25 cellular contexts compared by ENCODE assay signal in the genomic region with DNA sequence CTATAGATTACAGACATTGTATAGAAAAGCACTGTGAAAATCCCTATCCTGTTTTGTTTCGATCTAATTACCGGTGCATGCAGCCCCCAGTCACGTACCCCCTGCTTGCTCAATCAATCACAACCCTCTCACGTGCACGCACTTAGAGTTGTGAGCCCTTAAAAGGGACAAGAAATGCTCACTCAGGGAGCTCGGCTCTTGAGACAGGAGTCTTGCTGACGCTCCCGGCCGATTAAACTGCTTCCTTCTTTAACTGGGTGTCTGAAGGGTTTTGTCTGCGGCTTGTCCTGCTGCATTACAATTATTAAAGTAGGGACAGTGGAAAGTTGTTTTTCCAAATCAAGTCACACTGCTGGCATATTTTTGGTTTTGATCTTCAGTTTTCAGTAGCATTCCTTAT. TPM values are rescaled to one million over a fixed set of nuclear protein-coding genes. Genes with fewer than 3 reads are reported as not detected.
A peak's percentile ranks its signal among the peaks of the same experiment; 100 is the strongest.
DNase-seq lines count a peak whose midpoint lies in the region; ATAC-seq and TF ChIP-seq lines count a peak whose summit lies in the region.
"Had no signal": no experiment of that assay in that cellular context is flagged by ENCODE, and none has a peak within 500 bp of the region (broad histone marks: within the 10 kb centered on the region; RNA-seq: fewer than 3 reads in every experiment).

No MANE protein-coding gene starts in this region.

- H4K20me1 ChIP-seq in OCI-LY1 (ENCODE audit: insufficient read depth, low read length), result no peaks in the 10 kb centered on the region
- H4K20me1 ChIP-seq in SK-N-SH (ENCODE audit: insufficient read depth), result no peaks in the 10 kb centered on the region

- no peaks in the 10 kb centered on the region for H3K27me3 ChIP-seq in CD4-positive, alpha-beta memory T cell (ENCODE audit: insufficient read depth, low read length)
- H3K27me3 ChIP-seq in OCI-LY1 (ENCODE audit: insufficient read depth, low read length), result no peaks in the 10 kb centered on the region
- H3K27me3 ChIP-seq in SK-N-SH (ENCODE audit: insufficient read depth), result peaks cover 27% of the 10 kb centered on the region; the same call in 1 of the 2 replicates
- H3K27me3 ChIP-seq: ascending aorta, foreskin keratinocyte, upper lobe of left lung had no signal

- H3K4me3 ChIP-seq in CD4-positive, alpha-beta memory T cell (ENCODE audit: low read length in 2 of 2), result no peak overlapping the region
- H3K4me3 ChIP-seq in OCI-LY1 (ENCODE audit: low read depth, low read length, poor library complexity, severe bottlenecking) (no peak overlapping the region), SK-N-SH (ENCODE audit: low read depth in 2 of 2, low read length in 1 of 2) (no peak overlapping the region)
- H3K4me3 ChIP-seq: ascending aorta, upper lobe of left lung had no signal

- peak overlapping the region; percentile 99 for H3K27ac Mint-ChIP-seq in T-helper 2 cell treated with Interferon-gamma antibody and Interleukin-4, amounts not matched to agents 5 μg/mL and 100 μg/mL, for 36 hours
- H3K27ac Mint-ChIP-seq in CD4-positive, alpha-beta memory T cell, result peak overlapping the region; percentile 8 to 98 (median 57)
- peak overlapping the region; percentile 95 for H3K27ac Mint-ChIP-seq in memory B cell
- H3K27ac Mint-ChIP-seq in osteocyte (ENCODE audit: unreplicated experiment), result no peak overlapping the region

- no peaks in the 10 kb centered on the region for H3K36me3 ChIP-seq in CD4-positive, alpha-beta memory T cell (ENCODE audit: insufficient read depth, low read length)
- H3K36me3 ChIP-seq in OCI-LY1 (ENCODE audit: insufficient read depth, low read length) (peaks cover 7% of the 10 kb centered on the region; the same call in 1 of the 2 replicates), SK-N-SH (replicated peaks in 1 of 2; ENCODE audit: control insufficient read depth in 1 of 2, insufficient read depth in 2 of 2, low read length in 1 of 2) (no peaks in the 10 kb centered on the region)
- H3K36me3 ChIP-seq: ascending aorta, upper lobe of left lung had no signal

- no peaks in the 10 kb centered on the region for H3K9me3 ChIP-seq in CD4-positive, alpha-beta memory T cell (ENCODE audit: control insufficient read depth in 1 of 2, low read length in 2 of 2)
- H3K9me3 ChIP-seq in OCI-LY1 (ENCODE audit: low read length), result no peaks in the 10 kb centered on the region
- no peaks in the 10 kb centered on the region for H3K9me3 ChIP-seq in SK-N-SH
- H3K9me3 ChIP-seq: ascending aorta, upper lobe of left lung had no signal

- CTCF ChIA-PET in CD4-positive, alpha-beta memory T cell (lab: Charles Lee; ENCODE audit: partially characterized antibody), result interaction anchor here (2.7 to 5.5 kb wide), 4 partner anchors 27 to 176 kb away, joined by 7 to 54 read pairs (median 28); no protein-coding TSS in a partner anchor
- CTCF ChIA-PET in SK-N-SH (lab: Yijun Ruan, JAX), result interaction anchor here (1.0 kb wide), 1 partner anchor 81 kb away, joined by 3 read pairs; no protein-coding TSS in a partner anchor

- no peak for DNase-seq in T-helper 2 cell treated with Interferon-gamma antibody and Interleukin-4, amounts not matched to agents 5 μg/mL and 100 μg/mL, for 36 hours (ENCODE audit: low spot score)
- no peak for DNase-seq in T-helper 2 cell
- no peak for DNase-seq in CD4-positive, alpha-beta memory T cell
- no peak for DNase-seq in memory B cell (ENCODE audit: low spot score in 2 of 2)
- no peak for DNase-seq in SK-N-SH
- no peak for DNase-seq in activated effector memory CD4-positive, alpha-beta T cell treated with Interleukin-2 at 50 U/mL for 16 hours
- no peak for DNase-seq in osteocyte (ENCODE audit: extremely low spot score, unreplicated experiment)
- DNase-seq: 8988T; activated B cell treated with CpG ODN at 0.5 μM for 24 hours; activated naive CD4-positive, alpha-beta T cell treated with Interleukin-2 at 50 U/mL for 16 hours; activated T-cell treated with anti-CD3 and anti-CD28 coated beads, Interleukin-2, amount 50 U/mL, for 1 hour; AML-193; central memory CD4-positive, alpha-beta T cell; foreskin keratinocyte; GOT3; hippocampal formation; NCI-H1105; NCI-H2029; nucleus accumbens; PC-3; SHP77 treated with DMSO at 0.1 percent for 48 hours; stimulated activated CD4-positive, alpha-beta T cell treated with anti-CD3 and anti-CD28 coated beads, Interleukin-12 subunit alpha, Interleukin-12 subunit beta, amount 100 ng/mL, for 4 hours; upper lobe of left lung had no signal

- no peak overlapping the region for H3K27ac ChIP-seq in CD4-positive, alpha-beta memory T cell (ENCODE audit: low read depth, low read length)
- H3K27ac ChIP-seq in OCI-LY1 (ENCODE audit: low read depth, low read length, poor library complexity, severe bottlenecking) (peak overlapping the region; percentile 95), SK-N-SH (ENCODE audit: low read depth in 2 of 2, low read length in 1 of 2) (no peak overlapping the region)
- H3K27ac ChIP-seq: foreskin keratinocyte had no signal

- peaks cover 51% of the 10 kb centered on the region for H3K4me1 ChIP-seq in CD4-positive, alpha-beta memory T cell (ENCODE audit: insufficient read depth, low read length)
- peaks cover 62% of the 10 kb centered on the region for H3K4me1 ChIP-seq in OCI-LY1 (ENCODE audit: insufficient read depth, low read length, severe bottlenecking)
- H3K4me1 ChIP-seq in SK-N-SH (ENCODE audit: control insufficient read depth in 1 of 2, insufficient read depth in 2 of 2, low read depth in 1 of 2, low read length in 1 of 2), result no peaks in the 10 kb centered on the region

- H3K9me2 ChIP-seq in OCI-LY1 (ENCODE audit: low read depth, low read length) (no peaks in the 10 kb centered on the region), SK-N-SH (no peaks in the 10 kb centered on the region)

- H2AFZ ChIP-seq in OCI-LY1 (ENCODE audit: low read length), result no peak overlapping the region
- H2AFZ ChIP-seq in SK-N-SH (ENCODE audit: low read depth), result no peak overlapping the region

- no peaks in the 10 kb centered on the region for H3K9me3 Mint-ChIP-seq in T-helper 2 cell treated with Interferon-gamma antibody and Interleukin-4, amounts not matched to agents 5 μg/mL and 100 μg/mL, for 36 hours
- peaks cover 0 to 7% (median 0%) of the 10 kb centered on the region in 8 donors for H3K9me3 Mint-ChIP-seq in CD4-positive, alpha-beta memory T cell
- H3K9me3 Mint-ChIP-seq in memory B cell (no peaks in the 10 kb centered on the region), osteocyte (ENCODE audit: unreplicated experiment) (no peaks in the 10 kb centered on the region)
- H3K9me3 Mint-ChIP-seq: activated B cell treated with CpG ODN at 0.5 μM for 24 hours had no signal

- no peak for TF ChIP-seq RAD21 in SK-N-SH (IDR thresholded peaks at IDR 0.05; ENCODE audit: low read length)

- H3K79me2 ChIP-seq in OCI-LY1 (ENCODE audit: insufficient read depth, low read length) (no peaks in the 10 kb centered on the region), SK-N-SH (ENCODE audit: insufficient read depth) (no peaks in the 10 kb centered on the region)

- peaks cover 4% of the 10 kb centered on the region for H3K36me3 Mint-ChIP-seq in T-helper 2 cell treated with Interferon-gamma antibody and Interleukin-4, amounts not matched to agents 5 μg/mL and 100 μg/mL, for 36 hours (ENCODE audit: low read depth)
- peaks cover 3 to 10% of the 10 kb centered on the region in 2 donors for H3K36me3 Mint-ChIP-seq in CD4-positive, alpha-beta memory T cell
- H3K36me3 Mint-ChIP-seq in memory B cell (peaks cover 18% of the 10 kb centered on the region), osteocyte (ENCODE audit: unreplicated experiment) (no peaks in the 10 kb centered on the region)

- WGBS in SK-N-SH (ENCODE audit: low lambda C conversion rate), result 21% methylated on average over 10 of the region's 10 CpGs

- intact Hi-C loops in CD4-positive, alpha-beta memory T cell (cut with micrococcal nuclease), result no loop called here

- no peak overlapping the region for H3K4me2 ChIP-seq in OCI-LY1 (ENCODE audit: low read length)
- H3K4me2 ChIP-seq in SK-N-SH, result no peak overlapping the region

- H3K4me1 Mint-ChIP-seq in T-helper 2 cell treated with Interferon-gamma antibody and Interleukin-4, amounts not matched to agents 5 μg/mL and 100 μg/mL, for 36 hours (ENCODE audit: low read depth), result peaks cover 41% of the 10 kb centered on the region
- peaks cover 34 to 65% (median 48%) of the 10 kb centered on the region in 4 donors for H3K4me1 Mint-ChIP-seq in CD4-positive, alpha-beta memory T cell
- H3K4me1 Mint-ChIP-seq in memory B cell (peaks cover 33% of the 10 kb centered on the region), osteocyte (ENCODE audit: unreplicated experiment) (peaks cover 23% of the 10 kb centered on the region)

- no peaks in the 10 kb centered on the region for H3K27me3 Mint-ChIP-seq in T-helper 2 cell treated with Interferon-gamma antibody and Interleukin-4, amounts not matched to agents 5 μg/mL and 100 μg/mL, for 36 hours (ENCODE audit: low read depth)
- no peaks in the 10 kb centered on the region for H3K27me3 Mint-ChIP-seq in CD4-positive, alpha-beta memory T cell
- H3K27me3 Mint-ChIP-seq in memory B cell (no peaks in the 10 kb centered on the region), osteocyte (ENCODE audit: unreplicated experiment) (no peaks in the 10 kb centered on the region)
- H3K27me3 Mint-ChIP-seq: activated B cell treated with CpG ODN at 0.5 μM for 24 hours had no signal

- POLR2A ChIA-PET in CD4-positive, alpha-beta memory T cell (lab: Charles Lee; ENCODE audit: partially characterized antibody), result interaction anchor here (1.6 to 5.3 kb wide), 6 partner anchors 10 to 84 kb away, joined by 3 to 172 read pairs (median 44); a partner anchor contains a TSS
- POLR2A ChIA-PET in SK-N-SH (lab: Yijun Ruan, JAX), result no interaction called here

- no peak overlapping the region for H3K4me3 Mint-ChIP-seq in T-helper 2 cell treated with Interferon-gamma antibody and Interleukin-4, amounts not matched to agents 5 μg/mL and 100 μg/mL, for 36 hours
- H3K4me3 Mint-ChIP-seq in CD4-positive, alpha-beta memory T cell, result no peak overlapping the region
- H3K4me3 Mint-ChIP-seq in memory B cell (no peak overlapping the region), osteocyte (ENCODE audit: unreplicated experiment) (no peak overlapping the region)
- H3K4me3 Mint-ChIP-seq: activated B cell treated with CpG ODN at 0.5 μM for 24 hours had no signal

- ATAC-seq in memory B cell (ENCODE audit: low read depth), result no peak
- ATAC-seq: foreskin keratinocyte, PC-3 had no signal

- TF ChIP-seq EP300 in SK-N-SH (IDR thresholded peaks at IDR 0.05; ENCODE audit: borderline replicate concordance in 1 of 2, low read depth in 1 of 2, low read length in 1 of 2), result no peak

- no peak for TF ChIP-seq CTCF in OCI-LY1 (IDR thresholded peaks at IDR 0.05; ENCODE audit: low read length)
- no peak for TF ChIP-seq CTCF in SK-N-SH (IDR thresholded peaks at IDR 0.05)
- no peak for TF ChIP-seq CTCF in osteocyte (IDR thresholded peaks at IDR 0.05)

- 0 out of 2 replicates have a peak, but pooled peaks cover 5% of the 10 kb centered on the region for H3F3A ChIP-seq in OCI-LY1 (ENCODE audit: insufficient read depth, low read length)
- no peaks in the 10 kb centered on the region for H3F3A ChIP-seq in SK-N-SH (replicated peaks; ENCODE audit: insufficient read depth)

- H3K9ac ChIP-seq in OCI-LY1 (ENCODE audit: low read length) (no peak overlapping the region), SK-N-SH (no peak overlapping the region)

RNA-seq across cellular contexts. Expression of a gene that starts 2.6 kb away (rescaled TPM):
- 1 to 10 TPM; 1.4 to 1.6 TPM for total RNA-seq in CD4-positive, alpha-beta memory T cell
- polyA plus RNA-seq in CD4-positive, alpha-beta memory T cell, result under 1 TPM in 1 of 2 donors, not detected in 1; 0.78 TPM
- 0.12 and 0.19 TPM in 2 replicates for polyA plus RNA-seq in SK-N-SH (2012; rRNA removed)
- 0.16 and 0.22 TPM in 2 replicates for polyA plus RNA-seq in SK-N-SH (2012; cell fraction: cytosol; rRNA removed)
- 0.20 and 0.48 TPM in 2 replicates for polyA plus RNA-seq in SK-N-SH (2012; cell fraction: nucleus; rRNA removed)
- 0.08 TPM in 1 of 2 replicates, not detected in the other for total RNA-seq in osteocyte
- total RNA-seq: ascending aorta, foreskin keratinocyte had no signal
- polyA plus RNA-seq: foreskin keratinocyte had no signal
